Comparison of ENCODE assay signal across 18 cellular contexts in the genomic region with DNA sequence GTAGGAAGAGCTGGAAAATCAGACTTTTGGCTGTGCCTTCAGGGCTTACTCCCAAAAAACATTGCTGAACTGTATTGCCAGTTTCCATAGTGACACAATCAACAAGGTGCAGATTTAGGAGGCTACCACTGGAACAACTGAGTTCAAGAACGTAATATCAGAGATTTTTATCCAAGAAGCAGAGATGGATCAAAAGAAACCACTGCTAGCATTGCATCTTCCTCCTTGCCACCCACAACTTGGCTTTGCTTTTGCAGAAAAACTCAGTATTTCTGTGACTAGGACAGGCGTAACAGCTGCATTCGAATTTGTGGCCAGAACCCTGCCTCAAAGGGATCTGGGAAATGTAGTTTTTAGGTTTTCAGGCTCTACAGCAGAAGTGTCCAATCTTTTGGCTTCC. TPM values are rescaled to one million over a fixed set of nuclear protein-coding genes. Genes with fewer than 3 reads are reported as not detected.
DNase-seq lines count a peak whose midpoint lies in the region; ATAC-seq, FAIRE-seq and TF ChIP-seq lines count a peak whose summit lies in the region.
"Had no signal": no experiment of that assay in that cellular context is flagged by ENCODE, and none has a peak within 500 bp of the region (broad histone marks: within the 10 kb centered on the region; RNA-seq: fewer than 3 reads in every experiment).

No MANE protein-coding gene starts in this region.

- H3K4me1 ChIP-seq in mammary epithelial cell (ENCODE audit: insufficient read depth, low read length) = no peaks in the 10 kb centered on the region
- no peaks in the 10 kb centered on the region for H3K4me1 ChIP-seq in breast epithelium
- H3K4me1 ChIP-seq in subcutaneous abdominal adipose tissue (ENCODE audit: control insufficient read depth in 5 of 5, insufficient read depth in 5 of 5, low read length in 5 of 5) = peaks cover 0 to 4% (median 0%) of the 10 kb centered on the region in 5 donors

- no peak for ATAC-seq in natural killer cell
- ATAC-seq: effector memory CD8-positive, alpha-beta T cell; left colon; stimulated activated naive B cell treated with anti-CD40 and anti-IgM and Interleukin-4, amounts not matched to agents 10 μg/mL and 1 μg/mL and 100 μg/mL, for 72 hours had no signal

- H3K27ac Mint-ChIP-seq in natural killer cell = no peak overlapping the region
- H3K27ac Mint-ChIP-seq: brain; effector memory CD8-positive, alpha-beta T cell; stimulated activated naive B cell treated with anti-CD40 and anti-IgM and Interleukin-4, amounts not matched to agents 10 μg/mL and 1 μg/mL and 100 μg/mL, for 72 hours had no signal

- H3K9me3 ChIP-seq in mammary epithelial cell (replicated peaks; ENCODE audit: insufficient read depth, low read length) (no peaks in the 10 kb centered on the region), breast epithelium (no peaks in the 10 kb centered on the region), subcutaneous abdominal adipose tissue (ENCODE audit: control insufficient read depth in 5 of 5, low read length in 5 of 5) (no peaks in the 10 kb centered on the region)

- H3K36me3 Mint-ChIP-seq in natural killer cell = no peaks in the 10 kb centered on the region
- H3K36me3 Mint-ChIP-seq: brain; stimulated activated naive B cell treated with anti-CD40 and anti-IgM and Interleukin-4, amounts not matched to agents 10 μg/mL and 1 μg/mL and 100 μg/mL, for 72 hours had no signal

- dilution Hi-C loops in mammary epithelial cell (cut with HindIII; ENCODE audit: low sequenced_read_pairs) = no loop called here

- TF ChIP-seq CTCF in mammary epithelial cell (conservative IDR thresholded peaks at IDR 0.05 in 1 of 2, IDR thresholded peaks at IDR 0.05 in 1 of 2; ENCODE audit: extremely low read depth in 1 of 2, insufficient read depth in 1 of 2, low read depth in 1 of 2, low read length in 2 of 2) (no peak), breast epithelium (IDR thresholded peaks at IDR 0.05) (no peak), cardiac fibroblast (IDR thresholded peaks at IDR 0.05; ENCODE audit: low read depth, low read length) (no peak), natural killer cell (IDR thresholded peaks at IDR 0.05) (no peak)

- no peak overlapping the region for H2AFZ ChIP-seq in mammary epithelial cell (ENCODE audit: low read depth, low read length)

- no peak overlapping the region for H3K4me2 ChIP-seq in mammary epithelial cell (ENCODE audit: insufficient read depth, low read depth, low read length)

- H3K27me3 ChIP-seq in mammary epithelial cell (ENCODE audit: insufficient read depth, low read length) = no peaks in the 10 kb centered on the region
- H3K27me3 ChIP-seq in breast epithelium = no peaks in the 10 kb centered on the region
- no peaks in the 10 kb centered on the region for H3K27me3 ChIP-seq in subcutaneous abdominal adipose tissue (ENCODE audit: control insufficient read depth in 5 of 5, insufficient read depth in 4 of 5, low read length in 5 of 5)

- no peak overlapping the region for H3K4me3 ChIP-seq in mammary epithelial cell (replicated peaks in 1 of 3; ENCODE audit: insufficient read depth in 1 of 3, low read depth in 2 of 3, low read length in 3 of 3)
- no peak overlapping the region for H3K4me3 ChIP-seq in breast epithelium
- H3K4me3 ChIP-seq in cardiac fibroblast (replicated peaks in 1 of 2; ENCODE audit: low read depth in 2 of 2, low read length in 2 of 2) = no peak overlapping the region
- H3K4me3 ChIP-seq in subcutaneous abdominal adipose tissue (ENCODE audit: low read depth in 1 of 5, low read length in 5 of 5) = peak overlapping the region in 4 of 5 donors; percentile 23 to 64 (median 48)
- H3K4me3 ChIP-seq: skin epidermis had no signal

- no peaks in the 10 kb centered on the region for H3K79me2 ChIP-seq in mammary epithelial cell (ENCODE audit: insufficient read depth, low read length)

- peaks cover 12% of the 10 kb centered on the region in 2 donors for H3K9me3 Mint-ChIP-seq in natural killer cell
- H3K9me3 Mint-ChIP-seq: stimulated activated naive B cell treated with anti-CD40 and anti-IgM and Interleukin-4, amounts not matched to agents 10 μg/mL and 1 μg/mL and 100 μg/mL, for 72 hours had no signal

- H3K27me3 Mint-ChIP-seq in natural killer cell (ENCODE audit: low read depth in 2 of 2) = no peaks in the 10 kb centered on the region
- H3K27me3 Mint-ChIP-seq: brain; effector memory CD8-positive, alpha-beta T cell had no signal

- in situ Hi-C loops in mammary epithelial cell (cut with MboI; ENCODE audit: low sequenced_read_pairs in 2 of 2) = no loop called here

- H4K20me1 ChIP-seq in mammary epithelial cell (ENCODE audit: insufficient read depth, low read length) = no peaks in the 10 kb centered on the region

- WGBS in mammary epithelial cell (ENCODE audit: low coverage, missing lambda C conversion rate) = 6% methylated on average over 3 of the region's 3 CpGs

- peak; percentile 5 for DNase-seq in mammary epithelial cell
- no peak for DNase-seq in breast epithelium (ENCODE audit: low spot score in 2 of 2)
- peak; percentile 8 to 34 for DNase-seq in cardiac fibroblast (ENCODE audit: low read depth in 2 of 2)
- DNase-seq in iPS DF 4.7 (ENCODE audit: extremely low read depth, low spot score) = peak; percentile 7
- DNase-seq in natural killer cell = no peak
- no peak for DNase-seq in HTR-8/SVneo (ENCODE audit: insufficient read length, low spot score)
- no peak for DNase-seq in dermis blood vessel endothelial cell
- DNase-seq: activated naive CD4-positive, alpha-beta T cell treated with Interleukin-2 at 50 U/mL for 16 hours; COR-L47; effector memory CD8-positive, alpha-beta T cell; IMR-90; left colon; stimulated activated naive B cell treated with anti-CD40 and anti-IgM and Interleukin-4, amounts not matched to agents 10 μg/mL and 1 μg/mL and 100 μg/mL, for 72 hours; WERI-Rb-1 had no signal

- CTCF ChIA-PET in mammary epithelial cell (lab: Charles Lee; ENCODE audit: low non-redundant PET) = no interaction called here

- no peak for FAIRE-seq in HTR-8/SVneo (lab: Jason Lieb, UNC)
- FAIRE-seq: GM18507 had no signal

- no peak overlapping the region for H3K4me3 Mint-ChIP-seq in natural killer cell
- H3K4me3 Mint-ChIP-seq: effector memory CD8-positive, alpha-beta T cell; stimulated activated naive B cell treated with anti-CD40 and anti-IgM and Interleukin-4, amounts not matched to agents 10 μg/mL and 1 μg/mL and 100 μg/mL, for 72 hours had no signal

- H3K4me1 Mint-ChIP-seq in natural killer cell = no peaks in the 10 kb centered on the region
- H3K4me1 Mint-ChIP-seq: brain; stimulated activated naive B cell treated with anti-CD40 and anti-IgM and Interleukin-4, amounts not matched to agents 10 μg/mL and 1 μg/mL and 100 μg/mL, for 72 hours had no signal

- TF ChIP-seq POLR2A in breast epithelium (IDR thresholded peaks at IDR 0.05) = no peak

- no peak overlapping the region for H3K9ac ChIP-seq in mammary epithelial cell (ENCODE audit: insufficient read depth, low read length)
- no peak overlapping the region for H3K9ac ChIP-seq in subcutaneous abdominal adipose tissue (ENCODE audit: low read length in 5 of 5)

- intact Hi-C loops in mammary epithelial cell (cut with micrococcal nuclease) (no loop called here), breast epithelium (cut with DNase I; ENCODE audit: low total_unique reads) (no loop called here), natural killer cell (cut with micrococcal nuclease) (no loop called here)

- no TSS peak for BruUV-seq in mammary epithelial cell (replicated peaks; lab: Mats Ljungman, UMichigan)

- H3K36me3 ChIP-seq in mammary epithelial cell (ENCODE audit: insufficient read depth, low read length) = no peaks in the 10 kb centered on the region
- H3K36me3 ChIP-seq in breast epithelium = no peaks in the 10 kb centered on the region
- H3K36me3 ChIP-seq in subcutaneous abdominal adipose tissue (ENCODE audit: control insufficient read depth in 5 of 5, insufficient read depth in 5 of 5, low read length in 5 of 5) = no peaks in the 10 kb centered on the region
- H3K36me3 ChIP-seq: WERI-Rb-1 had no signal

- H3K27ac ChIP-seq in mammary epithelial cell (ENCODE audit: insufficient read depth, low read depth, low read length) (no peak overlapping the region), breast epithelium (no peak overlapping the region), subcutaneous abdominal adipose tissue (ENCODE audit: low read depth, low read length) (no peak overlapping the region)
- H3K27ac ChIP-seq: skin epidermis, WERI-Rb-1 had no signal

RNA-seq across cellular contexts. Expression of a gene that starts 27.8 kb away (rescaled TPM):
- 100 to 1,000 TPM in 1 of 2 donors, 10 to 100 TPM in 1; 72.9 to 118 TPM for total RNA-seq in mammary epithelial cell
- 20.0 TPM for polyA plus RNA-seq in mammary epithelial cell
- polyA minus RNA-seq in mammary epithelial cell = 48.3 TPM
- 100 to 1,000 TPM; 119 to 156 (median 125) TPM for total RNA-seq in breast epithelium
- 1 to 10 TPM; 2.5 to 7.2 (median 6.0) TPM for total RNA-seq in natural killer cell
- total RNA-seq in dermis blood vessel endothelial cell = 103 and 145 TPM in 2 replicates

Comparison
In these comparisons a context has a peak if more than half of its experiments do, and no peak if none do; other contexts are left out.
1. DNase-seq: peak in mammary epithelial cell (single experiment), cardiac fibroblast (2 of 2) and iPS DF 4.7 (single experiment); none in breast epithelium (0 of 2), natural killer cell (single experiment), HTR-8/SVneo (single experiment) and dermis blood vessel endothelial cell (single experiment).
2. H3K4me3 ChIP-seq: peak in subcutaneous abdominal adipose tissue (4 of 5); none in mammary epithelial cell (0 of 3), breast epithelium (0 of 3) and cardiac fibroblast (0 of 2).
3. RNA of a gene that starts 27.8 kb away (total RNA-seq): 119 to 156 TPM in breast epithelium, 72.9 to 118 TPM in mammary epithelial cell and 103 to 145 TPM in dermis blood vessel endothelial cell; 2.5 to 7.2 TPM in natural killer cell; every median in the first group is over 4 times any median in the second.